ENCODE assay signal across 18 cellular contexts in the genomic region with DNA sequence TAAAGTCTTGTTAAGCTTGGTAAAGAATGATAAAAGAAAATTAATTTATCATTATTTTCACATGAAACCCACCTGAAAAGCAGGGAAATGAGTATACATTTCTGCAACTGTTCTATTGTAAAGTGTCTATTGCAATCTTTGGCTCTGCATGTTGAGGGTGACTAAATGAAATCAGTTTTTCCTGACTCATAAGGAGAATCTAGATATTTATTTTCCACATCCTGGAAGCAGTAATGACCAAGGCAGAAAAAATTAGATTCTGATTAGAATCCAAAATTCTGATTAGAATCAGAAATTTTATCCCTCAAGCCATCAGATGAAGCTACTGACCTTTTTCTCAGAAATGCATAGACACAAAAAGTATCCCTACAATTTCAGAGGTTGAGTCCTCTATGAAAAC.
A peak's percentile ranks its signal among the peaks of the same experiment; 100 is the strongest.
DNase-seq lines count a peak whose midpoint lies in the region; ATAC-seq and TF ChIP-seq lines count a peak whose summit lies in the region.
"Had no signal": no experiment of that assay in that cellular context is flagged by ENCODE, and none has a peak within 500 bp of the region (broad histone marks: within the 10 kb centered on the region; RNA-seq: fewer than 3 reads in every experiment).

No MANE protein-coding gene starts in this region.

- H2AFZ ChIP-seq in IMR-90 (replicated peaks; ENCODE audit: low read length, poor library complexity): no peak overlapping the region

- no peak for TF ChIP-seq CTCF in IMR-90 (conservative IDR thresholded peaks at IDR 0.05; ENCODE audit: low read depth, low read length)

- H3K56ac ChIP-seq in IMR-90 (ENCODE audit: extremely low read depth, insufficient read depth, low read length): no peak overlapping the region

- peaks cover 3% of the 10 kb centered on the region; the same call in 1 of the 2 replicates for H3K9me3 ChIP-seq in IMR-90 (ENCODE audit: control insufficient read depth, insufficient read depth, low read length)
- H3K9me3 ChIP-seq: A549, BLaER1 had no signal

- no peaks in the 10 kb centered on the region for H4K20me1 ChIP-seq in IMR-90 (ENCODE audit: insufficient read depth, low read length)
- H4K20me1 ChIP-seq: BLaER1 had no signal

- no peak for TF ChIP-seq RAD21 in IMR-90 (IDR thresholded peaks at IDR 0.05; ENCODE audit: low read length)

- H3K4me2 ChIP-seq in IMR-90 (ENCODE audit: low read depth, low read length): no peak overlapping the region
- H3K4me2 ChIP-seq: A549, BLaER1 had no signal

- H2BK5ac ChIP-seq in IMR-90 (ENCODE audit: low read depth, low read length, poor library complexity, severe bottlenecking): peak overlapping the region; percentile 24

- no peak overlapping the region for H3K4ac ChIP-seq in IMR-90 (ENCODE audit: low read depth, low read length)

- H4K91ac ChIP-seq in IMR-90 (ENCODE audit: insufficient read depth, low read depth, low read length): no peak overlapping the region

- intact Hi-C loops in IMR-90 (cut with micrococcal nuclease): no loop called here

- no peaks in the 10 kb centered on the region for H3K36me3 ChIP-seq in IMR-90 (ENCODE audit: control insufficient read depth, insufficient read depth, low read length)
- H3K36me3 ChIP-seq: BLaER1 had no signal

- POLR2A ChIA-PET in IMR-90 (lab: Charles Lee; ENCODE audit: unreplicated experiment): no interaction called here

- H2BK120ac ChIP-seq in IMR-90 (ENCODE audit: low read depth, low read length): no peak overlapping the region

- no peak overlapping the region for H3K18ac ChIP-seq in IMR-90 (ENCODE audit: low read depth, low read length)

- peak; percentile 71 for ATAC-seq in IMR-90 (ENCODE audit: low read depth)
- ATAC-seq: A549, GM12878 had no signal

- no peaks in the 10 kb centered on the region for H3K79me1 ChIP-seq in IMR-90 (ENCODE audit: low read depth in 1 of 2, low read length in 2 of 2)

- no peak overlapping the region for H3K4me3 ChIP-seq in IMR-90 (ENCODE audit: insufficient read depth, low read depth, low read length)
- H3K4me3 ChIP-seq: A549, BLaER1, GM12878 had no signal

- H2BK20ac ChIP-seq in IMR-90 (ENCODE audit: low read depth, low read length): no peak overlapping the region

- peak; percentile 24 for DNase-seq in AG20443 (ENCODE audit: low spot score)
- peak; percentile 55 for DNase-seq in IMR-90
- peak; percentile 41 for DNase-seq in fibroblast of peridontal ligament (ENCODE audit: extremely low read depth)
- peak; percentile 1 for DNase-seq in stromal cell of bone marrow (ENCODE audit: low read depth)
- DNase-seq in amniotic stem cell (lab: John Stamatoyannopoulos, UW): no peak
- DNase-seq in NCI-H2171 treated with DMSO at 0.1 percent for 48 hours (lab: John Stamatoyannopoulos, UW): no peak
- no peak for DNase-seq in NK-92 treated with Interleukin-12 subunit alpha and Interleukin-12 subunit beta, amount 100 ng/mL, for 24 hours (lab: John Stamatoyannopoulos, UW)
- DNase-seq: CD4-positive, alpha-beta memory T cell; DMS153; DMS79; GF-D8; H9; KBM-7 had no signal

- dilution Hi-C loops in IMR-90 (cut with HindIII; ENCODE audit: low sequenced_read_pairs, unreplicated experiment): no loop called here

- H4K8ac ChIP-seq in IMR-90 (ENCODE audit: low read depth in 2 of 2, low read length in 2 of 2): no peak overlapping the region

- CTCF ChIA-PET in IMR-90 (lab: Yijun Ruan, JAX): no interaction called here

- H2AK5ac ChIP-seq in IMR-90 (ENCODE audit: low read depth, low read length): no peak overlapping the region

- no peak overlapping the region for H3K14ac ChIP-seq in IMR-90 (replicated peaks; ENCODE audit: low read depth, low read length)

- H3K27me3 ChIP-seq in IMR-90 (ENCODE audit: control insufficient read depth, insufficient read depth, low read length): no peaks in the 10 kb centered on the region
- H3K27me3 ChIP-seq: BLaER1 had no signal

- no peak overlapping the region for H3K27ac ChIP-seq in IMR-90 (ENCODE audit: insufficient read depth, low read length)
- H3K27ac ChIP-seq: 22Rv1, A549, BLaER1, HL-60 had no signal

- H2BK15ac ChIP-seq in IMR-90 (ENCODE audit: low read depth, low read length): no peak overlapping the region

- no peak overlapping the region for H3K9ac ChIP-seq in IMR-90 (ENCODE audit: low read depth, low read length)
- H3K9ac ChIP-seq: BLaER1 had no signal

- H2AK9ac ChIP-seq in IMR-90 (replicated peaks; ENCODE audit: low read depth, low read length, poor library complexity): no peak overlapping the region

- BruUV-seq in IMR-90 (replicated peaks; lab: Mats Ljungman, UMichigan): no TSS peak

- H3K23ac ChIP-seq in IMR-90 (ENCODE audit: low read depth, low read length): no peak overlapping the region

- H4K5ac ChIP-seq in IMR-90 (ENCODE audit: low read depth, low read length): no peak overlapping the region

- TF ChIP-seq POLR2A in IMR-90 (IDR thresholded peaks at IDR 0.05; ENCODE audit: low read depth, low read length): no peak

- no peaks in the 10 kb centered on the region for H3K4me1 ChIP-seq in IMR-90 (ENCODE audit: control insufficient read depth, insufficient read depth, low read length)
- H3K4me1 ChIP-seq: A549, BLaER1 had no signal

- in situ Hi-C loops in IMR-90 (cut with MboI; ENCODE audit: low sequenced_read_pairs): no loop called here

- no peaks in the 10 kb centered on the region for H3K9me1 ChIP-seq in IMR-90 (ENCODE audit: insufficient read depth, low read length)

TF ChIP-seq in IMR-90, 13 proteins besides CTCF, POLR2A, EP300 and RAD21:
- TF ChIP-seq MXI1 (IDR thresholded peaks at IDR 0.05; ENCODE audit: borderline replicate concordance, low read depth, low read length): no peak
- TF ChIP-seq CHD1 (IDR thresholded peaks at IDR 0.05; ENCODE audit: low read depth, low read length): no peak
- no peak for TF ChIP-seq BHLHE40 (IDR thresholded peaks at IDR 0.05; ENCODE audit: low read depth, low read length)
- TF ChIP-seq, protein P1, sequence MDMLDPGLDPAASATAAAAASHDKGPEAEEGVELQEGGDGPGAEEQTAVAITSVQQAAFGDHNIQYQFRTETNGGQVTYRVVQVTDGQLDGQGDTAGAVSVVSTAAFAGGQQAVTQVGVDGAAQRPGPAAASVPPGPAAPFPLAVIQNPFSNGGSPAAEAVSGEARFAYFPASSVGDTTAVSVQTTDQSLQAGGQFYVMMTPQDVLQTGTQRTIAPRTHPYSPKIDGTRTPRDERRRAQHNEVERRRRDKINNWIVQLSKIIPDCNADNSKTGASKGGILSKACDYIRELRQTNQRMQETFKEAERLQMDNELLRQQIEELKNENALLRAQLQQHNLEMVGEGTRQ (IDR thresholded peaks at IDR 0.05; ENCODE audit: low read depth, low read length): no peak
- TF ChIP-seq, protein P2, sequence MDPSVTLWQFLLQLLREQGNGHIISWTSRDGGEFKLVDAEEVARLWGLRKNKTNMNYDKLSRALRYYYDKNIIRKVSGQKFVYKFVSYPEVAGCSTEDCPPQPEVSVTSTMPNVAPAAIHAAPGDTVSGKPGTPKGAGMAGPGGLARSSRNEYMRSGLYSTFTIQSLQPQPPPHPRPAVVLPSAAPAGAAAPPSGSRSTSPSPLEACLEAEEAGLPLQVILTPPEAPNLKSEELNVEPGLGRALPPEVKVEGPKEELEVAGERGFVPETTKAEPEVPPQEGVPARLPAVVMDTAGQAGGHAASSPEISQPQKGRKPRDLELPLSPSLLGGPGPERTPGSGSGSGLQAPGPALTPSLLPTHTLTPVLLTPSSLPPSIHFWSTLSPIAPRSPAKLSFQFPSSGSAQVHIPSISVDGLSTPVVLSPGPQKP (IDR thresholded peaks at IDR 0.05; ENCODE audit: borderline replicate concordance, low read depth, low read length): no peak
- TF ChIP-seq FOS (IDR thresholded peaks at IDR 0.05; ENCODE audit: low read depth, low read length): no peak
- no peak for TF ChIP-seq MAFK (IDR thresholded peaks at IDR 0.05; ENCODE audit: low read depth, low read length)
- no peak for TF ChIP-seq SMC3 (IDR thresholded peaks at IDR 0.05; ENCODE audit: low read depth, low read length)
- no peak for TF ChIP-seq RFX5 (IDR thresholded peaks at IDR 0.05; ENCODE audit: low read depth, low read length)
- TF ChIP-seq MAZ (IDR thresholded peaks at IDR 0.05; ENCODE audit: borderline replicate concordance, low read depth, low read length): no peak

Comparison
In these comparisons a context has a peak if more than half of its experiments do, and no peak if none do; other contexts are left out.
1. DNase-seq: peak in AG20443 (single experiment), IMR-90 (single experiment), fibroblast of peridontal ligament (single experiment) and stromal cell of bone marrow (single experiment); none in amniotic stem cell (single experiment), NCI-H2171 treated with DMSO at 0.1 percent for 48 hours (single experiment) and NK-92 treated with Interleukin-12 subunit alpha and Interleukin-12 subunit beta, amount 100 ng/mL, for 24 hours (single experiment).